In genomic region chr15:71493526-71493925, GRCh38 we compare ENCODE assay signal across 17 cellular contexts.
DNase-seq lines count a peak whose midpoint lies in the region; ATAC-seq and TF ChIP-seq lines count a peak whose summit lies in the region.
"Had no signal": no experiment of that assay in that cellular context is flagged by ENCODE, and none has a peak within 500 bp of the region (broad histone marks: within the 10 kb centered on the region; RNA-seq: fewer than 3 reads in every experiment).

No MANE protein-coding gene starts in this region.

- intact Hi-C loops in Right ventricle myocardium inferior (cut with DNase I): no loop called here
- intact Hi-C loops in cardiac septum (cut with DNase I): no loop called here
- intact Hi-C loops in heart right ventricle (cut with DNase I): no loop called here
- intact Hi-C loops in right cardiac atrium (cut with DNase I): no loop called here

- H3K9me3 ChIP-seq in heart right ventricle (peaks cover 0 to 8% (median 0%) of the 10 kb centered on the region in 11 donors), right cardiac atrium (ENCODE audit: control insufficient read depth, low read length) (no peaks in the 10 kb centered on the region), SK-N-SH (no peaks in the 10 kb centered on the region)
- H3K9me3 ChIP-seq: BLaER1, Caco-2 had no signal

- no peak overlapping the region for H3K9ac ChIP-seq in SK-N-SH
- H3K9ac ChIP-seq: BLaER1, GM23248 had no signal

- WGBS in heart right ventricle, 2 donors: 64% methylated on average over 5 of the region's 5 CpGs
- 59% methylated on average over 5 of the region's 5 CpGs for WGBS in right cardiac atrium
- WGBS in SK-N-SH (ENCODE audit: low lambda C conversion rate): 97% methylated on average over 3 of the region's 5 CpGs

- H3K4me1 ChIP-seq in heart right ventricle (peaks cover 0 to 49% (median 18%) of the 10 kb centered on the region in 9 donors), right cardiac atrium (ENCODE audit: control insufficient read depth, insufficient read depth, low read length) (peaks cover 5% of the 10 kb centered on the region), SK-N-SH (ENCODE audit: control insufficient read depth in 1 of 2, insufficient read depth in 2 of 2, low read depth in 1 of 2, low read length in 1 of 2) (no peaks in the 10 kb centered on the region)
- H3K4me1 ChIP-seq: BLaER1, Caco-2 had no signal

- H3K79me2 ChIP-seq in SK-N-SH (ENCODE audit: insufficient read depth): no peaks in the 10 kb centered on the region

- H2AFZ ChIP-seq in SK-N-SH (ENCODE audit: low read depth): no peak overlapping the region
- H2AFZ ChIP-seq: GM23248 had no signal

- no peak for TF ChIP-seq EP300 in SK-N-SH (IDR thresholded peaks at IDR 0.05; ENCODE audit: borderline replicate concordance in 1 of 2, low read depth in 1 of 2, low read length in 1 of 2)

- ATAC-seq in Right ventricle myocardium inferior (peak; percentile 32), heart right ventricle (peak in 5 of 8 donors; percentile 18 to 64 (median 35)), right cardiac atrium (peak; percentile 47 to 62), omental fat pad (ENCODE audit: low FRiP score) (peak; percentile 37), GM19324 (IDR thresholded peaks at IDR 0.05; ENCODE audit: low FRiP score, unreplicated experiment) (no peak)
- ATAC-seq: HCT116 had no signal

- no peaks in the 10 kb centered on the region; the same call in 1 of the 2 replicates for H4K20me1 ChIP-seq in SK-N-SH (ENCODE audit: insufficient read depth)
- H4K20me1 ChIP-seq: BLaER1 had no signal

- no peak for TF ChIP-seq CTCF in heart right ventricle (IDR thresholded peaks at IDR 0.05)
- no peak for TF ChIP-seq CTCF in omental fat pad (IDR thresholded peaks at IDR 0.05)
- no peak for TF ChIP-seq CTCF in SK-N-SH (IDR thresholded peaks at IDR 0.05)

- H3K4me3 ChIP-seq in heart right ventricle (no peak overlapping the region), right cardiac atrium (ENCODE audit: low read length) (no peak overlapping the region), SK-N-SH (ENCODE audit: low read depth in 2 of 2, low read length in 1 of 2) (no peak overlapping the region)
- H3K4me3 ChIP-seq: BLaER1, GM23248 had no signal

- CTCF ChIA-PET in SK-N-SH (lab: Yijun Ruan, JAX): interaction anchor here (1.0 to 3.1 kb wide), 2 partner anchors 9 to 287 kb away, joined by 3 to 10 read pairs; no protein-coding TSS in a partner anchor

- no peak overlapping the region for H3K4me2 ChIP-seq in SK-N-SH
- H3K4me2 ChIP-seq: BLaER1 had no signal

- H3K27ac ChIP-seq in heart right ventricle: peak overlapping the region in 4 of 10 donors; percentile 41 to 79 (median 68)
- H3K27ac ChIP-seq in right cardiac atrium (ENCODE audit: low read length): peak overlapping the region; percentile 47
- no peak overlapping the region for H3K27ac ChIP-seq in SK-N-SH (ENCODE audit: low read depth in 2 of 2, low read length in 1 of 2)
- H3K27ac ChIP-seq: 22Rv1, BLaER1, GM23248 had no signal

- DNase-seq in Right ventricle myocardium inferior (ENCODE audit: missing footprints) (no peak), cardiac septum (ENCODE audit: low spot score) (no peak), heart right ventricle (no peak), right cardiac atrium (no peak), omental fat pad (ENCODE audit: low spot score) (no peak), EL (no peak), SK-N-SH (no peak)
- DNase-seq: AML-193; Caco-2; CD8-positive, alpha-beta memory T cell; DND-41; GF-D8; GM23248 had no signal

- no peaks in the 10 kb centered on the region for H3K9me2 ChIP-seq in SK-N-SH

- no peaks in the 10 kb centered on the region for H3K27me3 ChIP-seq in heart right ventricle
- H3K27me3 ChIP-seq in right cardiac atrium (ENCODE audit: control insufficient read depth, insufficient read depth): no peaks in the 10 kb centered on the region
- no peaks in the 10 kb centered on the region for H3K27me3 ChIP-seq in SK-N-SH (ENCODE audit: insufficient read depth)
- H3K27me3 ChIP-seq: BLaER1 had no signal

- H3K36me3 ChIP-seq in heart right ventricle (no peaks in the 10 kb centered on the region), SK-N-SH (replicated peaks in 1 of 2; ENCODE audit: control insufficient read depth in 1 of 2, insufficient read depth in 2 of 2, low read length in 1 of 2) (no peaks in the 10 kb centered on the region)
- H3K36me3 ChIP-seq: BLaER1 had no signal

- POLR2A ChIA-PET in SK-N-SH (lab: Yijun Ruan, JAX): no interaction called here

- no peaks in the 10 kb centered on the region for H3F3A ChIP-seq in SK-N-SH (replicated peaks; ENCODE audit: insufficient read depth)

- no peak for TF ChIP-seq RAD21 in SK-N-SH (IDR thresholded peaks at IDR 0.05; ENCODE audit: low read length)

TF ChIP-seq in SK-N-SH, 30 proteins besides CTCF, POLR2A, EP300 and RAD21 (continues in another document):
- TF ChIP-seq ZBTB33 (IDR thresholded peaks at IDR 0.05; ENCODE audit: borderline replicate concordance, low read depth) (no peak), EZH2phosphoT487 (IDR thresholded peaks at IDR 0.05; ENCODE audit: borderline replicate concordance, low read depth) (no peak), YY1 (IDR thresholded peaks at IDR 0.05; ENCODE audit: low read depth) (no peak), USF1 (IDR thresholded peaks at IDR 0.05; ENCODE audit: borderline replicate concordance, low read depth) (no peak), CHD2 (IDR thresholded peaks at IDR 0.05; ENCODE audit: low read length, partially characterized antibody) (no peak), NRF1 (IDR thresholded peaks at IDR 0.05; ENCODE audit: low read depth, low read length) (no peak), PBX3 (IDR thresholded peaks at IDR 0.05) (no peak), RXRA (IDR thresholded peaks at IDR 0.05; ENCODE audit: borderline replicate concordance, low read depth) (no peak)
- TF ChIP-seq, protein P1, sequence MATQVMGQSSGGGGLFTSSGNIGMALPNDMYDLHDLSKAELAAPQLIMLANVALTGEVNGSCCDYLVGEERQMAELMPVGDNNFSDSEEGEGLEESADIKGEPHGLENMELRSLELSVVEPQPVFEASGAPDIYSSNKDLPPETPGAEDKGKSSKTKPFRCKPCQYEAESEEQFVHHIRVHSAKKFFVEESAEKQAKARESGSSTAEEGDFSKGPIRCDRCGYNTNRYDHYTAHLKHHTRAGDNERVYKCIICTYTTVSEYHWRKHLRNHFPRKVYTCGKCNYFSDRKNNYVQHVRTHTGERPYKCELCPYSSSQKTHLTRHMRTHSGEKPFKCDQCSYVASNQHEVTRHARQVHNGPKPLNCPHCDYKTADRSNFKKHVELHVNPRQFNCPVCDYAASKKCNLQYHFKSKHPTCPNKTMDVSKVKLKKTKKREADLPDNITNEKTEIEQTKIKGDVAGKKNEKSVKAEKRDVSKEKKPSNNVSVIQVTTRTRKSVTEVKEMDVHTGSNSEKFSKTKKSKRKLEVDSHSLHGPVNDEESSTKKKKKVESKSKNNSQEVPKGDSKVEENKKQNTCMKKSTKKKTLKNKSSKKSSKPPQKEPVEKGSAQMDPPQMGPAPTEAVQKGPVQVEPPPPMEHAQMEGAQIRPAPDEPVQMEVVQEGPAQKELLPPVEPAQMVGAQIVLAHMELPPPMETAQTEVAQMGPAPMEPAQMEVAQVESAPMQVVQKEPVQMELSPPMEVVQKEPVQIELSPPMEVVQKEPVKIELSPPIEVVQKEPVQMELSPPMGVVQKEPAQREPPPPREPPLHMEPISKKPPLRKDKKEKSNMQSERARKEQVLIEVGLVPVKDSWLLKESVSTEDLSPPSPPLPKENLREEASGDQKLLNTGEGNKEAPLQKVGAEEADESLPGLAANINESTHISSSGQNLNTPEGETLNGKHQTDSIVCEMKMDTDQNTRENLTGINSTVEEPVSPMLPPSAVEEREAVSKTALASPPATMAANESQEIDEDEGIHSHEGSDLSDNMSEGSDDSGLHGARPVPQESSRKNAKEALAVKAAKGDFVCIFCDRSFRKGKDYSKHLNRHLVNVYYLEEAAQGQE (IDR thresholded peaks at IDR 0.05; ENCODE audit: low read depth, low read length): no peak
- TF ChIP-seq, protein P2, sequence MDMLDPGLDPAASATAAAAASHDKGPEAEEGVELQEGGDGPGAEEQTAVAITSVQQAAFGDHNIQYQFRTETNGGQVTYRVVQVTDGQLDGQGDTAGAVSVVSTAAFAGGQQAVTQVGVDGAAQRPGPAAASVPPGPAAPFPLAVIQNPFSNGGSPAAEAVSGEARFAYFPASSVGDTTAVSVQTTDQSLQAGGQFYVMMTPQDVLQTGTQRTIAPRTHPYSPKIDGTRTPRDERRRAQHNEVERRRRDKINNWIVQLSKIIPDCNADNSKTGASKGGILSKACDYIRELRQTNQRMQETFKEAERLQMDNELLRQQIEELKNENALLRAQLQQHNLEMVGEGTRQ (IDR thresholded peaks at IDR 0.05; ENCODE audit: borderline replicate concordance, low read depth, low read length): no peak
